ENCODE assay signal across 4 cellular contexts in the genomic region with DNA sequence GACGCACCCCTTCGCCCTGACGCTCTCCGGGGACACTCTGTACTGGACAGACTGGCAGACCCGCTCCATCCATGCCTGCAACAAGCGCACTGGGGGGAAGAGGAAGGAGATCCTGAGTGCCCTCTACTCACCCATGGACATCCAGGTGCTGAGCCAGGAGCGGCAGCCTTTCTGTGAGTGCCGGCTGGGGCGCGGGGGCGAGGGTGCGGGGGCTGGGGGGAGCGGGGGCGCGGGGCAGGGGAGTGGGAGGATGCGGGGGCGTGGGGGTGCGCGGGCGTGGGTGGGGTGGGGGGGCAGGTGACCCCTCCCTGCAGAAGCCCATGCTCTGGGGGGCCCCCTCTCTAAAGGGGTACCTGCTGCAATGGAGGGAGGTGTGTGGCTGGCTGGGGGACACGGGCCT.
"Had no signal": no experiment of that assay in that cellular context is flagged by ENCODE, and none has a peak within 500 bp of the region (broad histone marks: within the 10 kb centered on the region; RNA-seq: fewer than 3 reads in every experiment).

No MANE protein-coding gene starts in this region.

- H3K9me3 Mint-ChIP-seq: GM23338, IgD-negative memory B cell had no signal

- H3K4me3 ChIP-seq: GM23338 had no signal

- H3K27me3 Mint-ChIP-seq: IgD-negative memory B cell had no signal

- ATAC-seq: GM23338 had no signal

- H3K27ac Mint-ChIP-seq: GM23338, IgD-negative memory B cell had no signal

- DNase-seq: H9, HCEC 1CT had no signal

- H3K4me3 Mint-ChIP-seq: GM23338, H9 had no signal

- H3K4me1 Mint-ChIP-seq: GM23338, H9 had no signal

- H3K4me2 ChIP-seq: GM23338 had no signal

- H2AFZ ChIP-seq: GM23338 had no signal
